Comparison of ENCODE assay signal across 11 cellular contexts in the genomic region with DNA sequence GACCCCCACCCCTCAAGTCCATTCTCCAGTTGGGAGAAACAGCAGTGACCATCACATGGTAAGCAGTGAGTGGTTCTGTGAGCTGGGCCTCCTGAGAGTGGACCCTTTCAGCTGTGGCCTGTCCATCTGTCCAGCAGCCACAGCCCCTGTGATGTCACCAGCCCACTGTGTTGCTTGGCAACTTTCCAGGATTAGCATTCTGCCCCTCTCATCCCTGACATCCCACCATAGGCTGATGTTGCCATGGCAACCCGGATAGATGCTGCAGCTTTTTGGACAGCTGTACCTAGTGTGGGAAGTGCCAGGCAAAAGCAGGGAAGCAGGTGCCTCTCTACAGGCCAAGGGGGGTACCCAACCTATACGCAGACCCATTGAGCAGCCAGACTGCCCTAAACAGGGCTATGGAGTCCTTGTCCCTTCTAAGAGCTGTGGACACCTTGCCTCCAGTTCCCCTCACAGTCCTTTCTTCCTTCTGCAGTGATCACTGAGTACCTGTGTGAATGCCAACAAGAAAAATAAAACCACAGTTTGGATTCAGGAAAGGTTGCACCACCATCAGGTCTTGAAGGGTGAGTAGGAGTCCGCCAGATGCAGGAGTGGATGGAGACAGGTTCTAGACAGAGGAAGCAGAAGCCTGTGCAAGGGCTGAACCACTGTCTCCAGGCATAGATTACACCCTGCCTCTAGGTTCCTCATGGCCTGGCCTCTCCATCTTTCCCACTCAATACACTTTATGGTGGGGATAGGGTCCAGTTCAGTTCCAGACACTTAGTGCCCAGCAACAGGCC. TPM values are rescaled to one million over a fixed set of nuclear protein-coding genes. Genes with fewer than 3 reads are reported as not detected.
DNase-seq lines count a peak whose midpoint lies in the region; ATAC-seq and TF ChIP-seq lines count a peak whose summit lies in the region.
"Had no signal": no experiment of that assay in that cellular context is flagged by ENCODE, and none has a peak within 500 bp of the region (broad histone marks: within the 10 kb centered on the region; RNA-seq: fewer than 3 reads in every experiment).

A gene (plus strand): TSS at position 343 of the 788 bp plus-strand sequence. CDS start 6,124 bp downstream, outside the sequence.

- H3K9me3 ChIP-seq in suprapubic skin: no peaks in the 10 kb centered on the region
- H3K9me3 ChIP-seq in gastrocnemius medialis: no peaks in the 10 kb centered on the region
- H3K9me3 ChIP-seq: Caco-2 had no signal

- peaks cover 21% of the 10 kb centered on the region for H3K4me1 ChIP-seq in suprapubic skin
- peaks cover 0 to 8% of the 10 kb centered on the region in 2 donors for H3K4me1 ChIP-seq in gastrocnemius medialis

- DNase-seq in activated CD8-positive, alpha-beta memory T cell treated with anti-CD3 and anti-CD28 coated beads, Interleukin-2, amount 10 ng/mL, durations not matched to agents 7 days and 5 days: no peak
- DNase-seq in activated CD8-positive, alpha-beta memory T cell treated with anti-CD3 and anti-CD28 coated beads, Interleukin-2, amount 50 U/mL, for 48 hours: no peak
- DNase-seq in left kidney (ENCODE audit: low read depth, low spot score) (peak; percentile 36), suprapubic skin (ENCODE audit: low spot score in 2 of 2) (no peak), COLO829 (ENCODE audit: low spot score) (no peak), gastrocnemius medialis (no peak)
- DNase-seq: Caco-2, NCI-H226 had no signal

- no peaks in the 10 kb centered on the region for H3K9me3 Mint-ChIP-seq in activated CD8-positive, alpha-beta memory T cell treated with anti-CD3 and anti-CD28 coated beads, Interleukin-2, amount 10 ng/mL, durations not matched to agents 7 days and 5 days (ENCODE audit: low read depth)
- H3K9me3 Mint-ChIP-seq in T-helper 1 cell treated with Interleukin-12 subunit alpha and Interleukin-12 subunit beta and Interleukin-4 antibody, amounts not matched to agents 30 μg/mL and 1 μg/mL, for 36 hours: no peaks in the 10 kb centered on the region
- H3K9me3 Mint-ChIP-seq: dendritic cell treated with granulocyte-macrophage colony-stimulating factor and Interleukin-4, amounts not matched to agents 40 ng/mL and 50 ng/mL, for 4 days had no signal

- H3K36me3 Mint-ChIP-seq in activated CD8-positive, alpha-beta memory T cell treated with anti-CD3 and anti-CD28 coated beads, Interleukin-2, amount 10 ng/mL, durations not matched to agents 7 days and 5 days: no peaks in the 10 kb centered on the region
- peaks cover 1% of the 10 kb centered on the region for H3K36me3 Mint-ChIP-seq in T-helper 1 cell treated with Interleukin-12 subunit alpha and Interleukin-12 subunit beta and Interleukin-4 antibody, amounts not matched to agents 30 μg/mL and 1 μg/mL, for 36 hours (ENCODE audit: low read depth)

- H3K4me1 Mint-ChIP-seq in activated CD8-positive, alpha-beta memory T cell treated with anti-CD3 and anti-CD28 coated beads, Interleukin-2, amount 10 ng/mL, durations not matched to agents 7 days and 5 days: peaks cover 29% of the 10 kb centered on the region
- peaks cover 11% of the 10 kb centered on the region for H3K4me1 Mint-ChIP-seq in T-helper 1 cell treated with Interleukin-12 subunit alpha and Interleukin-12 subunit beta and Interleukin-4 antibody, amounts not matched to agents 30 μg/mL and 1 μg/mL, for 36 hours (ENCODE audit: low read depth)

- TF ChIP-seq CTCF in suprapubic skin (IDR thresholded peaks at IDR 0.05) (no peak), gastrocnemius medialis (IDR thresholded peaks at IDR 0.05 in 4 of 5, conservative IDR thresholded peaks at IDR 0.05 in 1 of 5) (no peak)

- CTCF ChIA-PET in activated CD8-positive, alpha-beta memory T cell treated with anti-CD3 and anti-CD28 coated beads, Interleukin-2, amount 10 ng/mL, durations not matched to agents 7 days and 5 days (lab: Charles Lee): interaction anchor here (0.6 to 3.3 kb wide), 3 partner anchors 23 to 97 kb away, joined by 3 to 12 read pairs (median 8); no protein-coding TSS in a partner anchor

- no peak for ATAC-seq in activated CD8-positive, alpha-beta memory T cell treated with anti-CD3 and anti-CD28 coated beads, Interleukin-2, amount 10 ng/mL, durations not matched to agents 7 days and 5 days
- no peak for ATAC-seq in HG03432 (IDR thresholded peaks at IDR 0.05; ENCODE audit: unreplicated experiment)
- no peak for ATAC-seq in gastrocnemius medialis

- H3K27ac Mint-ChIP-seq in activated CD8-positive, alpha-beta memory T cell treated with anti-CD3 and anti-CD28 coated beads, Interleukin-2, amount 10 ng/mL, durations not matched to agents 7 days and 5 days: no peak within 1 kb of the TSS
- peak within 1 kb of the TSS; percentile 1 for H3K27ac Mint-ChIP-seq in T-helper 1 cell treated with Interleukin-12 subunit alpha and Interleukin-12 subunit beta and Interleukin-4 antibody, amounts not matched to agents 30 μg/mL and 1 μg/mL, for 36 hours

- intact Hi-C loops in gastrocnemius medialis (cut with DNase I; ENCODE audit: low total_unique reads): no loop called here

- H3K27me3 ChIP-seq in suprapubic skin: no peaks in the 10 kb centered on the region
- no peaks in the 10 kb centered on the region for H3K27me3 ChIP-seq in gastrocnemius medialis

- H3K36me3 ChIP-seq in suprapubic skin (no peaks in the 10 kb centered on the region), gastrocnemius medialis (no peaks in the 10 kb centered on the region)

- WGBS in suprapubic skin: 95% methylated on average over 3 of the region's 3 CpGs

- H3K27ac ChIP-seq in suprapubic skin: no peak within 1 kb of the TSS
- H3K27ac ChIP-seq in gastrocnemius medialis: no peak within 1 kb of the TSS

- no peaks in the 10 kb centered on the region for H3K27me3 Mint-ChIP-seq in activated CD8-positive, alpha-beta memory T cell treated with anti-CD3 and anti-CD28 coated beads, Interleukin-2, amount 10 ng/mL, durations not matched to agents 7 days and 5 days
- H3K27me3 Mint-ChIP-seq in T-helper 1 cell treated with Interleukin-12 subunit alpha and Interleukin-12 subunit beta and Interleukin-4 antibody, amounts not matched to agents 30 μg/mL and 1 μg/mL, for 36 hours (ENCODE audit: low read depth): no peaks in the 10 kb centered on the region

- H3K4me3 ChIP-seq in suprapubic skin (peak within 1 kb of the TSS; percentile 37), gastrocnemius medialis (peak within 1 kb of the TSS in 2 of 4 donors; percentile 41 to 61)

- TF ChIP-seq POLR2A in suprapubic skin (IDR thresholded peaks at IDR 0.05): no peak
- TF ChIP-seq POLR2A in gastrocnemius medialis (IDR thresholded peaks at IDR 0.05): no peak

- in situ Hi-C loops in gastrocnemius medialis (cut with MboI; ENCODE audit: low sequenced_read_pairs in 4 of 4): no loop called here

- H3K4me3 Mint-ChIP-seq in activated CD8-positive, alpha-beta memory T cell treated with anti-CD3 and anti-CD28 coated beads, Interleukin-2, amount 10 ng/mL, durations not matched to agents 7 days and 5 days: peak within 1 kb of the TSS; percentile 11
- H3K4me3 Mint-ChIP-seq in T-helper 1 cell treated with Interleukin-12 subunit alpha and Interleukin-12 subunit beta and Interleukin-4 antibody, amounts not matched to agents 30 μg/mL and 1 μg/mL, for 36 hours: peak within 1 kb of the TSS; percentile 16

- TF ChIP-seq EP300 in suprapubic skin (IDR thresholded peaks at IDR 0.05): no peak

RNA-seq across cellular contexts. Expression of the gene that starts here (rescaled TPM):
- 10 to 100 TPM; 13.9 to 26.5 TPM for total RNA-seq in activated CD8-positive, alpha-beta memory T cell treated with anti-CD3 and anti-CD28 coated beads, Interleukin-2, amount 10 ng/mL, durations not matched to agents 7 days and 5 days
- total RNA-seq in suprapubic skin: 10 to 100 TPM in 1 of 4 donors, 1 to 10 TPM in 3; 3.4 to 10.1 (median 7.7) TPM
- 1 to 10 TPM; 1.4 to 6.8 (median 2.0) TPM for total RNA-seq in gastrocnemius medialis
